7 cellular contexts compared by ENCODE assay signal in the genomic region with DNA sequence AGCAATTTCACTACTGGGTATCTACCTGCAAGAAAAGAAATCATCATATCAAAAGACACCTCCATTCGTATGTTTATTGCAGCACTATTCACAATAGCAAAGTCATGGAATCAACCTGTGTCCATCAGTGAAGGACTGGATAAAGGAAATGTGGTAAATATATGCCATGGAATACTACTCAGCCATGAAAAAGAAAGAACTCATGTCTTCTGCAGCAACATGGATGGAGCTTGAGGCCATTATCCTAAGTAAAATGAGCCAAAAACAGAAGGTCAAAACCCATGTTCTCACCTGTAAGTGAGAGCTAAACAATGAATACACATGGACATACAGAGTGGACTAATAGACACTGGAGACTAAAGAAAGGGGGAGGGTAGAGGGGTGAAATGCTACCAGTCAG.
"Had no signal": no experiment of that assay in that cellular context is flagged by ENCODE, and none has a peak within 500 bp of the region (broad histone marks: within the 10 kb centered on the region; RNA-seq: fewer than 3 reads in every experiment).

No MANE protein-coding gene starts in this region.

- DNase-seq: IMR-90, KBM-7, KG1 had no signal

- H3K27ac ChIP-seq: HL-60, KMS-11 had no signal

- H3K4me2 ChIP-seq: KMS-11 had no signal

- H3K9ac ChIP-seq: KMS-11 had no signal

- FAIRE-seq: HepG2, HTR-8/SVneo had no signal

- ATAC-seq: HepG2 had no signal
